In the genomic region with DNA sequence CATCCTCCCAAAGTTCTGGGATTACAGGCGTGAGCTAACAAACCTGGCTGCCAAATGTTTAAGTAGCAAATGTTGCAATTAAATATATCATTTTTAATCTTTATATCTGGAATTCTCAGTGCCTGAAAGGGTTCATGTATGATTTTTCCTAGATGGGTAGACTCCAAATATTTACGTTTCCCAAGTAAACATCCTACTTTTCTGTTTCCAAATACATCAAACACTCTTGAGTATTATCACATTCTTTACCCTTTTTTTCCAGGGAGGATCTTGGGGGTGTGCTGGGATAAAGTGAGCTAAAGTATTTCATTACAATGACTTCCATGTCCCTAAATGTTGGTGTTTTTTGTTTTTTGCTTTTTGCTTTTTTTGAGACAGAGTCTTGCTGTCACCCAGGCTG, we compare ENCODE assay signal across 19 cellular contexts. TPM values are rescaled to one million over a fixed set of nuclear protein-coding genes. Genes with fewer than 3 reads are reported as not detected.
DNase-seq lines count a peak whose midpoint lies in the region; ATAC-seq, FAIRE-seq and TF ChIP-seq lines count a peak whose summit lies in the region.
"Had no signal": no experiment of that assay in that cellular context is flagged by ENCODE, and none has a peak within 500 bp of the region (broad histone marks: within the 10 kb centered on the region; RNA-seq: fewer than 3 reads in every experiment).

No MANE protein-coding gene starts in this region.

- no peaks in the 10 kb centered on the region for H3K9me3 ChIP-seq in HepG2 (ENCODE audit: low read length)
- H3K9me3 ChIP-seq in right lobe of liver: no peaks in the 10 kb centered on the region
- H3K9me3 ChIP-seq in mesenchymal stem cell (ENCODE audit: control insufficient read depth, low read length): no peaks in the 10 kb centered on the region
- H3K9me3 ChIP-seq: Caco-2 had no signal

- H3K4ac ChIP-seq in mesenchymal stem cell (ENCODE audit: low read depth in 1 of 2, low read length in 2 of 2): no peak overlapping the region

- H2BK12ac ChIP-seq in mesenchymal stem cell (ENCODE audit: low read length in 2 of 2): no peak overlapping the region

- TF ChIP-seq RAD21 in HepG2 (CRISPR knock-in tag; IDR thresholded peaks at IDR 0.05): no peak

- no peak overlapping the region for H2BK15ac ChIP-seq in mesenchymal stem cell (ENCODE audit: low read depth, poor library complexity, severe bottlenecking)

- FAIRE-seq in HepG2 (lab: Jason Lieb, UNC): no peak
- FAIRE-seq: G401.6, GM12891, H54, K562 had no signal

- in situ Hi-C loops in HepG2 (cut with HindIII; ENCODE audit: extremely low pct_ligation_motif_present, low pct_unique_long_range_greater_than_20kb): no loop called here

- no peak overlapping the region for H3K23ac ChIP-seq in mesenchymal stem cell (ENCODE audit: low read length in 2 of 2)

- TF ChIP-seq EP300 in HepG2 (IDR thresholded peaks at IDR 0.05; ENCODE audit: low read depth in 2 of 2, low read length in 2 of 2) (peak in 1 of 2 experiments; percentile 38; a peak in 2 of 4 replicates), HepG2 (CRISPR knock-in tag; IDR thresholded peaks at IDR 0.05; ENCODE audit: borderline replicate concordance) (no peak)

- TF ChIP-seq CTCF in HepG2 (CRISPR knock-in tag; IDR thresholded peaks at IDR 0.05): no peak
- no peak for TF ChIP-seq CTCF in right lobe of liver (IDR thresholded peaks at IDR 0.05)
- no peak for TF ChIP-seq CTCF in RWPE1 (conservative IDR thresholded peaks at IDR 0.05; ENCODE audit: low read depth)

- no peak overlapping the region for H4K8ac ChIP-seq in mesenchymal stem cell (ENCODE audit: low read length)

- H3K14ac ChIP-seq in mesenchymal stem cell (ENCODE audit: low read length in 2 of 2): no peak overlapping the region

- no peak overlapping the region for H2AK5ac ChIP-seq in mesenchymal stem cell (ENCODE audit: low read length, severe bottlenecking)

- H4K20me1 ChIP-seq in HepG2 (ENCODE audit: insufficient read depth, low read length): no peaks in the 10 kb centered on the region

- H3K4me3 ChIP-seq in HepG2 (replicated peaks in 1 of 3; ENCODE audit: insufficient read depth in 1 of 3, low read depth in 2 of 3, low read length in 3 of 3): no peak overlapping the region
- H3K4me3 ChIP-seq in right lobe of liver: no peak overlapping the region
- no peak overlapping the region for H3K4me3 ChIP-seq in mesenchymal stem cell (ENCODE audit: insufficient read depth in 1 of 2, low read depth in 1 of 2, low read length in 2 of 2)
- H3K4me3 ChIP-seq: GM23338, K562 had no signal

- H3K27me3 ChIP-seq in HepG2 (ENCODE audit: control insufficient read depth in 1 of 2, insufficient read depth in 2 of 2, low read length in 2 of 2) (peaks cover 0 to 10% of the 10 kb centered on the region in 2 experiments; a peak in 1 of 5 replicates), right lobe of liver (no peaks in the 10 kb centered on the region), mesenchymal stem cell (ENCODE audit: control insufficient read depth in 1 of 2, insufficient read depth in 1 of 2, low read length in 2 of 2) (no peaks in the 10 kb centered on the region)

- ATAC-seq in HepG2 (no peak), right lobe of liver (no peak), GM21825 (IDR thresholded peaks at IDR 0.05; ENCODE audit: unreplicated experiment) (no peak), GM18519 (IDR thresholded peaks at IDR 0.05; ENCODE audit: low FRiP score, unreplicated experiment) (no peak)
- ATAC-seq: GM23338, K562 had no signal

- intact Hi-C loops in HepG2 (cut with micrococcal nuclease; ENCODE audit: unreplicated experiment): no loop called here
- intact Hi-C loops in right lobe of liver (cut with DNase I): no loop called here

- H3K36me3 ChIP-seq in HepG2 (replicated peaks in 1 of 2; ENCODE audit: control insufficient read depth in 1 of 2, insufficient read depth in 2 of 2, low read length in 2 of 2) (no peaks in the 10 kb centered on the region), right lobe of liver (no peaks in the 10 kb centered on the region), mesenchymal stem cell (ENCODE audit: control insufficient read depth in 1 of 2, insufficient read depth in 2 of 2, low read depth in 1 of 2, low read length in 2 of 2) (no peaks in the 10 kb centered on the region)

- BruUV-seq in HepG2 (replicated peaks; lab: Mats Ljungman, UMichigan): no TSS peak

- CTCF ChIA-PET in HepG2 (lab: Yijun Ruan, JAX; ENCODE audit: low intra/inter-chr PET ratio, low total read pairs): no interaction called here
- CTCF ChIA-PET in RWPE1 (lab: Yijun Ruan, JAX): no interaction called here

- H3K4me1 ChIP-seq in HepG2 (ENCODE audit: insufficient read depth, low read length): peaks cover 34% of the 10 kb centered on the region
- no peaks in the 10 kb centered on the region for H3K4me1 ChIP-seq in right lobe of liver
- H3K4me1 ChIP-seq in mesenchymal stem cell (ENCODE audit: control insufficient read depth, insufficient read depth, low read depth, low read length): peaks cover 2% of the 10 kb centered on the region

- no peak overlapping the region for H3K18ac ChIP-seq in mesenchymal stem cell (ENCODE audit: low read depth in 1 of 2, low read length in 2 of 2)

- no peaks in the 10 kb centered on the region for H3K79me1 ChIP-seq in mesenchymal stem cell (replicated peaks; ENCODE audit: low read length, poor library complexity, severe bottlenecking)

- H2BK120ac ChIP-seq in mesenchymal stem cell (ENCODE audit: low read depth, low read length): no peak overlapping the region

- TF ChIP-seq POLR2A in HepG2 (IDR thresholded peaks at IDR 0.05; ENCODE audit: insufficient read depth in 1 of 2, low read depth in 2 of 2, low read length in 2 of 2) (no peak), right lobe of liver (IDR thresholded peaks at IDR 0.05) (no peak)

- no peaks in the 10 kb centered on the region for H3K79me2 ChIP-seq in HepG2 (ENCODE audit: insufficient read depth, low read length)

- POLR2A ChIA-PET in HepG2 (lab: Yijun Ruan, JAX) (no interaction called here), RWPE1 (lab: Yijun Ruan, JAX; ENCODE audit: low non-redundant PET) (interaction anchor here (1.2 kb wide), 1 partner anchor 22 kb away, joined by 10 read pairs; no protein-coding TSS in a partner anchor)

- no peak overlapping the region for H3K9ac ChIP-seq in HepG2 (ENCODE audit: insufficient read depth, low read depth, low read length)
- no peak overlapping the region for H3K9ac ChIP-seq in mesenchymal stem cell (ENCODE audit: low read length)

- 0% methylated on average over 2 of the region's 2 CpGs for WGBS in HepG2 (ENCODE audit: low lambda C conversion rate)
- 43% methylated on average over 2 of the region's 2 CpGs for WGBS in right lobe of liver (ENCODE audit: insufficient coverage, low coverage, low lambda C conversion rate, missing lambda C conversion rate)
- WGBS in mesenchymal stem cell: no CpG with 5 or more reads among the region's 2 CpGs

- H2BK5ac ChIP-seq in mesenchymal stem cell (ENCODE audit: low read depth, low read length, poor library complexity, severe bottlenecking): no peak overlapping the region

- H4K91ac ChIP-seq in mesenchymal stem cell (ENCODE audit: low read length): no peak overlapping the region

- no peak overlapping the region for H3K27ac ChIP-seq in HepG2 (ENCODE audit: extremely low read length, insufficient read depth, low read length)
- H3K27ac ChIP-seq in right lobe of liver: no peak overlapping the region
- H3K27ac ChIP-seq in RWPE1: peak overlapping the region; percentile 59; the same call in 1 of the 2 replicates
- H3K27ac ChIP-seq in mesenchymal stem cell (ENCODE audit: low read length, poor library complexity, severe bottlenecking): no peak overlapping the region
- H3K27ac ChIP-seq: C4-2B had no signal

- peak; percentile 60 for DNase-seq in HepG2 (ENCODE audit: low spot score)
- DNase-seq in right lobe of liver: no peak
- no peak for DNase-seq in RWPE1 (ENCODE audit: low spot score)
- DNase-seq in mesenchymal stem cell: peak; percentile 22
- no peak for DNase-seq in superior temporal gyrus (ENCODE audit: extremely low spot score)
- DNase-seq: ACHN; AML-193; Caco-2; CD4-positive, alpha-beta T cell; DMS153; HCEC 1CT had no signal

- H2AFZ ChIP-seq in HepG2 (ENCODE audit: low read length) (no peak overlapping the region), mesenchymal stem cell (ENCODE audit: low read depth, low read length) (no peak overlapping the region)
- H2AFZ ChIP-seq: GM23338 had no signal

- H3K4me2 ChIP-seq in HepG2 (ENCODE audit: low read depth, low read length): no peak overlapping the region
- H3K4me2 ChIP-seq in mesenchymal stem cell (ENCODE audit: low read length, poor library complexity, severe bottlenecking): no peak overlapping the region
- H3K4me2 ChIP-seq: GM23338 had no signal

RNA-seq across cellular contexts. Expression of a gene that starts 32.9 kb away (rescaled TPM):
- total RNA-seq in HepG2 (2016; rRNA removed; fragmentation: Illumina TruSeq; extraction: Trizol) (2.8 and 3.8 TPM in 2 replicates), right lobe of liver (1 to 10 TPM; 2.7 to 6.6 (median 4.1) TPM)
- 1.0 and 1.1 TPM in 2 replicates for total RNA-seq in HepG2 (2016; cell fraction: cytosol; rRNA removed; fragmentation: Illumina TruSeq; extraction: Trizol; ENCODE audit: low read depth)
- 2.4 and 2.8 TPM in 2 replicates for total RNA-seq in HepG2 (2016; cell fraction: insoluble cytoplasmic fraction; rRNA removed; fragmentation: Illumina TruSeq; extraction: Trizol)
- total RNA-seq in HepG2 (2016; cell fraction: membrane; rRNA removed; fragmentation: Illumina TruSeq; extraction: Trizol): 1.7 and 2.4 TPM in 2 replicates
- 3.0 and 3.4 TPM in 2 replicates for total RNA-seq in HepG2 (2016; cell fraction: nucleus; rRNA removed; fragmentation: Illumina TruSeq; extraction: Trizol)
- polyA plus RNA-seq in HepG2 (2011; rRNA removed): 3.1 and 4.6 TPM in 2 replicates
- polyA plus RNA-seq in HepG2 (2011; cell fraction: cytosol; rRNA removed): 2.6 and 4.2 TPM in 2 replicates
- 8.7 and 13.2 TPM in 2 replicates for polyA plus RNA-seq in HepG2 (2011; cell fraction: nucleus; rRNA removed)
- polyA plus RNA-seq in HepG2 (2012): 1.8 and 2.2 TPM in 2 replicates
- polyA plus RNA-seq in HepG2 (2016; cell fraction: cytosol; fragmentation: Illumina TruSeq; extraction: Trizol; ENCODE audit: low read depth): 0.34 and 0.46 TPM in 2 replicates
- polyA plus RNA-seq in HepG2 (2016; cell fraction: insoluble cytoplasmic fraction; fragmentation: Illumina TruSeq; extraction: Trizol; ENCODE audit: low read depth): 2.3 and 2.5 TPM in 2 replicates
- 1.4 and 1.8 TPM in 2 replicates for polyA plus RNA-seq in HepG2 (2016; cell fraction: membrane; fragmentation: Illumina TruSeq; extraction: Trizol; ENCODE audit: low read depth)
- 5.6 and 6.5 TPM in 2 replicates for polyA plus RNA-seq in HepG2 (2016; cell fraction: nucleus; fragmentation: Illumina TruSeq; extraction: Trizol; ENCODE audit: insufficient read depth, low read depth)
- 5.8 and 17.9 TPM in 2 replicates for polyA minus RNA-seq in HepG2 (2011; rRNA and poly(A)+ RNA removed; ENCODE audit: low replicate concordance)
- polyA minus RNA-seq in HepG2 (2011; cell fraction: cytosol; rRNA and poly(A)+ RNA removed): 1.9 and 2.3 TPM in 2 replicates
- polyA minus RNA-seq in HepG2 (2011; cell fraction: nucleus; rRNA and poly(A)+ RNA removed): 2.4 and 3.0 TPM in 2 replicates
- 29.0 TPM for polyA plus RNA-seq in mesenchymal stem cell (2013, experiment 1 of 2)
- polyA plus RNA-seq in mesenchymal stem cell (2013, experiment 2 of 2): 33.4 TPM

RNA-seq across cellular contexts. Expression of a gene that starts 43.4 kb away (rescaled TPM):
- 12.0 and 14.7 TPM in 2 replicates for total RNA-seq in HepG2 (2016; rRNA removed; fragmentation: Illumina TruSeq; extraction: Trizol)
- total RNA-seq in HepG2 (2016; cell fraction: cytosol; rRNA removed; fragmentation: Illumina TruSeq; extraction: Trizol; ENCODE audit: low read depth): 8.8 TPM in 2 replicates
- total RNA-seq in HepG2 (2016; cell fraction: insoluble cytoplasmic fraction; rRNA removed; fragmentation: Illumina TruSeq; extraction: Trizol): 12.4 and 12.8 TPM in 2 replicates
- 24.5 and 25.6 TPM in 2 replicates for total RNA-seq in HepG2 (2016; cell fraction: membrane; rRNA removed; fragmentation: Illumina TruSeq; extraction: Trizol)
- 6.4 and 7.1 TPM in 2 replicates for total RNA-seq in HepG2 (2016; cell fraction: nucleus; rRNA removed; fragmentation: Illumina TruSeq; extraction: Trizol)
- 10.2 and 10.5 TPM in 2 replicates for polyA plus RNA-seq in HepG2 (2011; rRNA removed)
- polyA plus RNA-seq in HepG2 (2011; cell fraction: cytosol; rRNA removed): 8.5 and 10.8 TPM in 2 replicates
- polyA plus RNA-seq in HepG2 (2011; cell fraction: nucleus; rRNA removed): 3.0 and 4.0 TPM in 2 replicates
- polyA plus RNA-seq in HepG2 (2012): 8.1 and 8.3 TPM in 2 replicates
- polyA plus RNA-seq in HepG2 (2016; cell fraction: cytosol; fragmentation: Illumina TruSeq; extraction: Trizol; ENCODE audit: low read depth): 10.3 and 11.6 TPM in 2 replicates
- polyA plus RNA-seq in HepG2 (2016; cell fraction: insoluble cytoplasmic fraction; fragmentation: Illumina TruSeq; extraction: Trizol; ENCODE audit: low read depth): 16.3 and 16.9 TPM in 2 replicates
- polyA plus RNA-seq in HepG2 (2016; cell fraction: membrane; fragmentation: Illumina TruSeq; extraction: Trizol; ENCODE audit: low read depth): 20.2 and 22.5 TPM in 2 replicates
- polyA plus RNA-seq in HepG2 (2016; cell fraction: nucleus; fragmentation: Illumina TruSeq; extraction: Trizol; ENCODE audit: insufficient read depth, low read depth): 8.1 and 8.6 TPM in 2 replicates
- polyA minus RNA-seq in HepG2 (2011; rRNA and poly(A)+ RNA removed; ENCODE audit: low replicate concordance): 12.7 and 12.9 TPM in 2 replicates
- 11.9 and 15.0 TPM in 2 replicates for polyA minus RNA-seq in HepG2 (2011; cell fraction: cytosol; rRNA and poly(A)+ RNA removed)
- 4.0 and 4.7 TPM in 2 replicates for polyA minus RNA-seq in HepG2 (2011; cell fraction: nucleus; rRNA and poly(A)+ RNA removed)
- 1 to 10 TPM; 3.5 to 9.5 (median 5.5) TPM for total RNA-seq in right lobe of liver
- 14.7 TPM for polyA plus RNA-seq in mesenchymal stem cell (2013, experiment 1 of 2)
- 14.3 TPM for polyA plus RNA-seq in mesenchymal stem cell (2013, experiment 2 of 2)

Comparison
In these comparisons a context has a peak if more than half of its experiments do, and no peak if none do; other contexts are left out.
1. DNase-seq: peak in HepG2 (single experiment) and mesenchymal stem cell (single experiment); none in right lobe of liver (0 of 3), RWPE1 (single experiment) and superior temporal gyrus (single experiment).